Comparison of ENCODE assay signal across 23 cellular contexts in genomic region chr20:35240083-35240913, GRCh38. TPM values are rescaled to one million over a fixed set of nuclear protein-coding genes. Genes with fewer than 3 reads are reported as not detected.
"Had no signal": no experiment of that assay in that cellular context is flagged by ENCODE, and none has a peak within 500 bp of the region (broad histone marks: within the 10 kb centered on the region; RNA-seq: fewer than 3 reads in every experiment).

No MANE protein-coding gene starts in this region.

- H3K36me3 ChIP-seq: gastrocnemius medialis, right atrium auricular region had no signal

- H3K9me3 ChIP-seq: ascending aorta, gastrocnemius medialis, right atrium auricular region, tibial artery had no signal

- ATAC-seq: activated T-cell treated with anti-CD3 and anti-CD28 coated beads, Interleukin-2, amount 50 U/mL, for 4 hours; gastrocnemius medialis; left ventricle myocardium superior had no signal

- H3K9me3 Mint-ChIP-seq: activated B cell treated with CpG ODN at 0.5 μM for 24 hours; activated naive CD4-positive, alpha-beta T cell treated with anti-CD3 and anti-CD28 coated beads, Interleukin-2, amount 10 ng/mL, durations not matched to agents 7 days and 5 days; activated T-cell treated with anti-CD3 and anti-CD28 coated beads, Interleukin-2, amount 50 U/mL, for 4 hours; memory B cell had no signal

- DNase-seq: activated B cell treated with CpG ODN at 0.5 μM for 24 hours; activated CD4-positive, alpha-beta T cell treated with anti-CD3 and anti-CD28 coated beads for 48 hours; activated CD8-positive, alpha-beta memory T cell treated with anti-CD3 and anti-CD28 coated beads, Interleukin-2, amount 50 U/mL, for 4 hours; activated effector memory CD4-positive, alpha-beta T cell treated with Interleukin-2 at 50 U/mL for 16 hours; activated naive CD4-positive, alpha-beta T cell treated with anti-CD3 and anti-CD28 coated beads, Interleukin-2, amount 10 ng/mL, durations not matched to agents 7 days and 5 days; activated T-cell treated with anti-CD3 and anti-CD28 coated beads, Interleukin-2, amount 50 U/mL, for 4 hours; erythroblast; gastrocnemius medialis; left ventricle myocardium superior; nephron progenitor cell; stimulated activated CD4-positive, alpha-beta T cell treated with anti-CD3 and anti-CD28 coated beads, Interleukin-12 subunit alpha, Interleukin-12 subunit beta, amount 100 ng/mL, for 4 hours; stimulated activated CD4-positive, alpha-beta T cell treated with anti-CD3 and anti-CD28 coated beads, Interleukin-1b, Interleukin-23, amount 100 ng/mL, for 48 hours; stimulated activated naive CD4-positive, alpha-beta T cell treated with Interleukin-2 at 50 U/mL for 16 hours; T-helper 1 cell; T-helper 9 cell; tibial artery had no signal

- H3K4me3 Mint-ChIP-seq: activated B cell treated with CpG ODN at 0.5 μM for 24 hours; activated naive CD4-positive, alpha-beta T cell treated with anti-CD3 and anti-CD28 coated beads, Interleukin-2, amount 10 ng/mL, durations not matched to agents 7 days and 5 days; activated T-cell treated with anti-CD3 and anti-CD28 coated beads, Interleukin-2, amount 50 U/mL, for 4 hours; memory B cell; nephron progenitor cell had no signal

- H3K36me3 Mint-ChIP-seq: activated naive CD4-positive, alpha-beta T cell treated with anti-CD3 and anti-CD28 coated beads, Interleukin-2, amount 10 ng/mL, durations not matched to agents 7 days and 5 days had no signal

- H3K4me3 ChIP-seq: ascending aorta, gastrocnemius medialis, right atrium auricular region, tibial artery had no signal

- H3K27ac Mint-ChIP-seq: activated B cell treated with CpG ODN at 0.5 μM for 24 hours; activated naive CD4-positive, alpha-beta T cell treated with anti-CD3 and anti-CD28 coated beads, Interleukin-2, amount 10 ng/mL, durations not matched to agents 7 days and 5 days; memory B cell; nephron progenitor cell; progenitor cell of endocrine pancreas had no signal

- H3K27me3 ChIP-seq: ascending aorta, gastrocnemius medialis, right atrium auricular region, tibial artery had no signal

- H3K27me3 Mint-ChIP-seq: progenitor cell of endocrine pancreas had no signal

- H3K4me1 ChIP-seq: ascending aorta, gastrocnemius medialis, right atrium auricular region, tibial artery had no signal

- H3K4me1 Mint-ChIP-seq: activated B cell treated with CpG ODN at 0.5 μM for 24 hours; activated naive CD4-positive, alpha-beta T cell treated with anti-CD3 and anti-CD28 coated beads, Interleukin-2, amount 10 ng/mL, durations not matched to agents 7 days and 5 days; memory B cell; nephron progenitor cell had no signal

- H3K27ac ChIP-seq: ascending aorta, gastrocnemius medialis, right atrium auricular region, tibial artery had no signal

RNA-seq across cellular contexts. Expression of gene MMP24, which starts 13.8 kb away (rescaled TPM):
- total RNA-seq: activated B cell treated with CpG ODN at 0.5 μM for 24 hours; activated T-cell treated with anti-CD3 and anti-CD28 coated beads, Interleukin-2, amount 50 U/mL, for 4 hours; ascending aorta had no signal

RNA-seq across cellular contexts. Expression of gene FAM83C, which starts 51.9 kb away (rescaled TPM):
- total RNA-seq: activated B cell treated with CpG ODN at 0.5 μM for 24 hours; activated T-cell treated with anti-CD3 and anti-CD28 coated beads, Interleukin-2, amount 50 U/mL, for 4 hours; ascending aorta; dermis microvascular lymphatic vessel endothelial cell; gastrocnemius medialis; kidney epithelial cell; left ventricle myocardium superior; progenitor cell of endocrine pancreas; right atrium auricular region; subcutaneous adipose tissue had no signal
